6 cellular contexts compared by ENCODE assay signal in the genomic region with DNA sequence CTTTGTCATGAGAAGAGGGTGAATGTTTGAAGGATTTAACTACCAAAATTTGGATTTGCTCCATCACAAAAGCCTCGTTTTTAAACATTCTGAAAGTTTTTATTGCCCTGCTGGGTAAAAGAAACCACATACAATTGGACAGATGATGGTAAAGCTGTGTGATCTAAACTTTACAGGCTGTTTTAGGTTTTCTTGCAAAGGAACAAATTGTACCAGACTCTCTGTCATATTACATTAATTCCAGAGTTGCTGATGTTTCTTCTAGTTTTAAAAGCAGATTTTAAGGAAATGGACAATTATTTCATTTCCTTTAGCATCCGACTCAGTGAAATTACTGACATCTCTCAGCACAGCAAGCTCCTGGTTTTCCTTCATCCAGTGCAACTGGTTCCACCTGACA.
"Had no signal": no experiment of that assay in that cellular context is flagged by ENCODE, and none has a peak within 500 bp of the region (broad histone marks: within the 10 kb centered on the region; RNA-seq: fewer than 3 reads in every experiment).

No MANE protein-coding gene starts in this region.

- H2AFZ ChIP-seq: GM23338 had no signal

- ATAC-seq: GM23338, HepG2 had no signal

- H3K4me3 ChIP-seq: GM23338 had no signal

- H3K4me2 ChIP-seq: GM23338 had no signal

- H3K27ac ChIP-seq: HL-60 had no signal

- DNase-seq: H9, HCEC 1CT, KBM-7 had no signal
